ENCODE assay signal across 8 cellular contexts in the genomic region with DNA sequence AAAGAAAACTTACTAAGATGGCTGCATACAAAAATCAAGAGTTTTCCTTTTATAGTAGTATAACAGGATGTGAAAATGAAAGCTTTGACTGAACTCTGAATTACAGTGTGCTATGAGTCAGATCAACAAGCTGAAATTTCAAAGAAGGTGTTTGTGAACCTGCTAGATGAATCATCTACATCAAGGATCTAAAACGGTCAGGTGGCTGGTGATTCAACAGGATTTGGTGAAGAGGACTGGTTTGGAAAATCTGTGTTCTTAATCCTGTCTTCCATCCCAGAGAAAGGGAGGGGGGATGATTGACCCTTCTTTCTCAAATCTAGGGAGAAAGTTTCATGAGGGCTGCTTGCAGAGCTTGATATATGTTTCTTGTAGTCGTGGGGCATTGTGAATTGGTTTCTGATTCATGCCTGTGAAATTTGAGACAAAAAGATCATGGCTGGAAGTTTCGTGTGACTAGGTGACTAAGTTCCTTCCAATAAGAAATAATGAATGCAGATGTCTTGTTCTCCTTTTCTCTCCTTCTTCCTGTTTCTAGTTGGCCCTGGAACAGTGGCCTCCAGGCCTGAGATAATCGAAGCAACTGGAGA.
DNase-seq lines count a peak whose midpoint lies in the region; ATAC-seq, FAIRE-seq and TF ChIP-seq lines count a peak whose summit lies in the region.

No MANE protein-coding gene starts in this region.

- DNase-seq in A549 (ENCODE audit: low read depth in 1 of 2, low spot score in 1 of 2) (peak; percentile 64 to 78), OCI-LY7 (ENCODE audit: low spot score) (peak; percentile 50), ureter (ENCODE audit: low spot score) (no peak), hippocampal formation (lab: John Stamatoyannopoulos, UW) (no peak)
- DNase-seq in effector memory CD8-positive, alpha-beta T cell, result no peak

- no peak; a peak in 1 of 5 replicates for TF ChIP-seq EP300 in A549 (IDR thresholded peaks at IDR 0.05)

- H3K4me1 ChIP-seq in A549 (peaks cover 11% of the 10 kb centered on the region), OCI-LY7 (ENCODE audit: insufficient read depth, low read length, poor library complexity, severe bottlenecking) (peaks cover 15% of the 10 kb centered on the region)

- peak overlapping the region; percentile 61 to 65 for H3K27ac ChIP-seq in A549
- peak overlapping the region; percentile 34 for H3K27ac ChIP-seq in OCI-LY7 (ENCODE audit: low read depth, low read length, poor library complexity, severe bottlenecking)

- no peaks in the 10 kb centered on the region for H3K9me3 Mint-ChIP-seq in effector memory CD8-positive, alpha-beta T cell
- H3K9me3 Mint-ChIP-seq in stimulated activated memory B cell treated with anti-CD40 and anti-IgM and Interleukin-4, amounts not matched to agents 10 μg/mL and 1 μg/mL and 100 μg/mL, for 72 hours, result no peaks in the 10 kb centered on the region

- H3K79me2 ChIP-seq in OCI-LY7 (ENCODE audit: insufficient read depth, low read depth, low read length), result no peaks in the 10 kb centered on the region

- H3K4me3 ChIP-seq in A549 (no peak overlapping the region), OCI-LY7 (ENCODE audit: low read depth, low read length, poor library complexity, severe bottlenecking) (peak overlapping the region; percentile 13)

- H3K36me3 ChIP-seq in OCI-LY7 (ENCODE audit: insufficient read depth, low read length), result no peaks in the 10 kb centered on the region

- TF ChIP-seq CTCF in A549 (IDR thresholded peaks at IDR 0.05), result no peak
- TF ChIP-seq CTCF in OCI-LY7 (conservative IDR thresholded peaks at IDR 0.05; ENCODE audit: low read length), result no peak

- H3K4me1 Mint-ChIP-seq in effector memory CD8-positive, alpha-beta T cell (ENCODE audit: low read depth in 2 of 2), result peaks cover 0 to 5% of the 10 kb centered on the region in 2 donors
- H3K4me1 Mint-ChIP-seq in stimulated activated memory B cell treated with anti-CD40 and anti-IgM and Interleukin-4, amounts not matched to agents 10 μg/mL and 1 μg/mL and 100 μg/mL, for 72 hours, result peaks cover 16% of the 10 kb centered on the region

- 4% methylated on average over 4 of the region's 4 CpGs for WGBS in A549 (ENCODE audit: missing lambda C conversion rate)

- H3K9me2 ChIP-seq in OCI-LY7 (ENCODE audit: insufficient read depth, low read length), result peaks cover 4% of the 10 kb centered on the region; the same call in 1 of the 2 replicates

- POLR2A ChIA-PET in A549 (lab: Yijun Ruan, JAX), result no interaction called here
- POLR2A ChIA-PET in OCI-LY7 (lab: Charles Lee), result interaction anchor here (0.6 to 1.4 kb wide), 3 partner anchors 11 to 327 kb away, joined by 3 read pairs; no protein-coding TSS in a partner anchor

- TF ChIP-seq RAD21 in A549 (conservative IDR thresholded peaks at IDR 0.05 in 1 of 2, IDR thresholded peaks at IDR 0.05 in 1 of 2), result no peak

- no peaks in the 10 kb centered on the region for H4K20me1 ChIP-seq in OCI-LY7 (ENCODE audit: insufficient read depth, low read length)

- H2AFZ ChIP-seq in OCI-LY7 (ENCODE audit: low read length), result peak overlapping the region; percentile 95

- H3K36me3 Mint-ChIP-seq in effector memory CD8-positive, alpha-beta T cell (ENCODE audit: insufficient read depth), result peaks cover 3% of the 10 kb centered on the region
- H3K36me3 Mint-ChIP-seq in stimulated activated memory B cell treated with anti-CD40 and anti-IgM and Interleukin-4, amounts not matched to agents 10 μg/mL and 1 μg/mL and 100 μg/mL, for 72 hours, result no peaks in the 10 kb centered on the region

- no TSS peak for BruUV-seq in OCI-LY7 (replicated peaks; lab: Mats Ljungman, UMichigan)

- peak; percentile 43 for FAIRE-seq in A549 (lab: Jason Lieb, UNC)

- peak overlapping the region; percentile 53 for H3K4me2 ChIP-seq in A549
- H3K4me2 ChIP-seq in OCI-LY7 (ENCODE audit: low read length), result peak overlapping the region; percentile 63

- H3K9me3 ChIP-seq in A549 (no peaks in the 10 kb centered on the region), OCI-LY7 (ENCODE audit: low read length) (no peaks in the 10 kb centered on the region)

- ATAC-seq in A549 (peak; percentile 64 to 94; a peak in 5 of 6 replicates), GM18867 (IDR thresholded peaks at IDR 0.05; ENCODE audit: unreplicated experiment) (peak; percentile 100), HG02973 (IDR thresholded peaks at IDR 0.05; ENCODE audit: unreplicated experiment) (peak; percentile 100)
- peak; percentile 55 for ATAC-seq in effector memory CD8-positive, alpha-beta T cell (replicated peaks)
- peak; percentile 94 for ATAC-seq in stimulated activated memory B cell treated with anti-CD40 and anti-IgM and Interleukin-4, amounts not matched to agents 10 μg/mL and 1 μg/mL and 100 μg/mL, for 72 hours

- intact Hi-C loops in OCI-LY7 (cut with micrococcal nuclease; ENCODE audit: unreplicated experiment), result no loop called here

- CTCF ChIA-PET in A549 (lab: Yijun Ruan, JAX), result no interaction called here
- CTCF ChIA-PET in OCI-LY7 (lab: Charles Lee; ENCODE audit: unreplicated experiment), result no interaction called here

- H3K4me3 Mint-ChIP-seq in effector memory CD8-positive, alpha-beta T cell, result no peak overlapping the region
- H3K4me3 Mint-ChIP-seq in stimulated activated memory B cell treated with anti-CD40 and anti-IgM and Interleukin-4, amounts not matched to agents 10 μg/mL and 1 μg/mL and 100 μg/mL, for 72 hours, result peak overlapping the region; percentile 44

- TF ChIP-seq POLR2A in A549 (IDR thresholded peaks at IDR 0.05; ENCODE audit: low read length), result no peak

- no peak overlapping the region for H3K27ac Mint-ChIP-seq in effector memory CD8-positive, alpha-beta T cell
- peak overlapping the region; percentile 87 for H3K27ac Mint-ChIP-seq in stimulated activated memory B cell treated with anti-CD40 and anti-IgM and Interleukin-4, amounts not matched to agents 10 μg/mL and 1 μg/mL and 100 μg/mL, for 72 hours

- no peaks in the 10 kb centered on the region for H3K27me3 Mint-ChIP-seq in effector memory CD8-positive, alpha-beta T cell
- no peaks in the 10 kb centered on the region for H3K27me3 Mint-ChIP-seq in stimulated activated memory B cell treated with anti-CD40 and anti-IgM and Interleukin-4, amounts not matched to agents 10 μg/mL and 1 μg/mL and 100 μg/mL, for 72 hours

TF ChIP-seq in A549, 52 proteins besides CTCF, POLR2A, EP300 and RAD21:
- TF ChIP-seq KDM1A (IDR thresholded peaks at IDR 0.05; ENCODE audit: low read depth) (no peak), ESRRA (IDR thresholded peaks at IDR 0.05; ENCODE audit: borderline replicate concordance, low read length) (no peak), ZC3H11A (IDR thresholded peaks at IDR 0.05) (no peak), JUNB (IDR thresholded peaks at IDR 0.05) (peak; percentile 83), BHLHE40 (IDR thresholded peaks at IDR 0.05; ENCODE audit: low read depth, low read length) (no peak), ZSCAN20 (CRISPR knock-in tag; IDR thresholded peaks at IDR 0.05) (no peak), FOSL2 (IDR thresholded peaks at IDR 0.05) (peak; percentile 82), FOSL2 (CRISPR knock-in tag; IDR thresholded peaks at IDR 0.05) (peak; percentile 83), CHD4 (IDR thresholded peaks at IDR 0.05; ENCODE audit: borderline replicate concordance) (no peak)

Comparison
In these comparisons a context has a peak if more than half of its experiments do, and no peak if none do; other contexts are left out.
1. DNase-seq: peak in A549 (2 of 2) and OCI-LY7 (single experiment); none in effector memory CD8-positive, alpha-beta T cell (0 of 3), ureter (single experiment) and hippocampal formation (0 of 2).
2. Peak in every context shown above with its lines, with median percentiles within 50 percentile points of each other: ATAC-seq.